In genomic region chr2:102520009-102520408, GRCh38 we compare ENCODE assay signal across 8 cellular contexts. TPM values are rescaled to one million over a fixed set of nuclear protein-coding genes. Genes with fewer than 3 reads are reported as not detected.
DNase-seq lines count a peak whose midpoint lies in the region; ATAC-seq and TF ChIP-seq lines count a peak whose summit lies in the region.

No MANE protein-coding gene starts in this region.

- H3K4me3 ChIP-seq in AG04450 (ENCODE audit: low read depth, low read length) (no peak overlapping the region), choroid plexus epithelial cell (ENCODE audit: low read depth, low read length) (no peak overlapping the region), neutrophil (ENCODE audit: low read depth in 1 of 2, low read length in 1 of 2) (no peak overlapping the region)

- DNase-seq in AG04450 (ENCODE audit: low read depth, low spot score) (no peak), NOMO-1 treated with DMSO at 0.1 percent for 48 hours (lab: John Stamatoyannopoulos, UW; ENCODE audit: unreplicated experiment) (peak; percentile 41), choroid plexus epithelial cell (ENCODE audit: low read depth) (peak; percentile 61), T-helper 9 cell (no peak)
- DNase-seq in effector CD4-positive, alpha-beta T cell: no peak

- CTCF ChIA-PET in AG04450 (lab: Charles Lee): no interaction called here

- POLR2A ChIA-PET in AG04450 (lab: Yijun Ruan, JAX): no interaction called here

- H3K27me3 ChIP-seq in AG04450 (ENCODE audit: control insufficient read depth, insufficient read depth, low read length) (peaks cover 7% of the 10 kb centered on the region), neutrophil (no peaks in the 10 kb centered on the region)

- TF ChIP-seq CTCF in AG04450 (IDR thresholded peaks at IDR 0.05; ENCODE audit: low read depth, low read length): peak; percentile 59
- peak; percentile 76 for TF ChIP-seq CTCF in GM12872 (IDR thresholded peaks at IDR 0.05; ENCODE audit: insufficient read depth, low read depth, low read length)
- peak; percentile 78 for TF ChIP-seq CTCF in choroid plexus epithelial cell (conservative IDR thresholded peaks at IDR 0.05; ENCODE audit: low read depth, low read length)
- peak; percentile 36 for TF ChIP-seq CTCF in neutrophil (IDR thresholded peaks at IDR 0.05)

- H3K27ac ChIP-seq in AG04450 (ENCODE audit: low read depth, low read length): no peak overlapping the region
- H3K27ac ChIP-seq in neutrophil: no peak overlapping the region

- ATAC-seq in HG02981 (IDR thresholded peaks at IDR 0.05; ENCODE audit: unreplicated experiment): peak; percentile 70

- no peaks in the 10 kb centered on the region for H3K4me1 ChIP-seq in neutrophil (ENCODE audit: control insufficient read depth in 1 of 2, insufficient read depth in 1 of 2, low read depth in 1 of 2, low read length in 1 of 2)

- no peaks in the 10 kb centered on the region for H3K36me3 ChIP-seq in neutrophil

- no peaks in the 10 kb centered on the region for H3K9me3 ChIP-seq in AG04450 (ENCODE audit: control insufficient read depth, insufficient read depth, low read length)
- no peaks in the 10 kb centered on the region for H3K9me3 ChIP-seq in neutrophil

RNA-seq across cellular contexts. Expression of gene SLC9A4, which starts 47.0 kb away (rescaled TPM):
- polyA plus RNA-seq in AG04450 (2011; rRNA removed): not detected in 2 replicates
- not detected in 2 replicates for polyA minus RNA-seq in AG04450 (2011; rRNA and poly(A)+ RNA removed)

Comparison
In these comparisons a context has a peak if more than half of its experiments do, and no peak if none do; other contexts are left out.
1. DNase-seq: peak in NOMO-1 treated with DMSO at 0.1 percent for 48 hours (single experiment) and choroid plexus epithelial cell (single experiment); none in AG04450 (single experiment), effector CD4-positive, alpha-beta T cell (single experiment) and T-helper 9 cell (single experiment).
2. Peak in every context shown above with its lines, with median percentiles within 50 percentile points of each other: CTCF ChIP-seq.